In the genomic region with DNA sequence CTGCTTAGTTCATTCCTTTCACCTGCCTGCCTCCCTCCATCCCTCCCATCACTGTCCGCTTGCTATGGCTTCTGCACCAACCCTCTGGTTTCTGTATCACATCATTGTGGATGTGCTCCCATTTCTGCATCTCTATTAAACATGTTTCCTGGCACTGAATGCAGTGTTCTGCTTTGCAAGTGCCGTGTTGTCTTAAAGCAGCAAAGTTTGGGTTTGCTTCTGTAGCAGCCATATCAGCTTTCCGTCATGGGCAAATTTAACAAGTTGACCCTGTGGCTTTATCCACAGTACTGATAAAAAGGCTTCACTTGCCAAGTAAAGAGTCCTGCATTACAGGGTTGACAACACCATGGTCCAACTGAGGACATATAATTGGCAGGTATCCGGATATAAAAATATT, we compare ENCODE assay signal across 21 cellular contexts.
DNase-seq lines count a peak whose midpoint lies in the region; ATAC-seq and TF ChIP-seq lines count a peak whose summit lies in the region.
"Had no signal": no experiment of that assay in that cellular context is flagged by ENCODE, and none has a peak within 500 bp of the region (broad histone marks: within the 10 kb centered on the region; RNA-seq: fewer than 3 reads in every experiment).

No MANE protein-coding gene starts in this region.

- no peaks in the 10 kb centered on the region for H3K79me2 ChIP-seq in osteoblast (ENCODE audit: insufficient read depth, low read length)

- CTCF ChIA-PET in IMR-90 (lab: Yijun Ruan, JAX) = interaction anchor here (0.6 kb wide), 1 partner anchor 196 kb away, joined by 3 read pairs; no protein-coding TSS in a partner anchor

- no peak for TF ChIP-seq POLR2A in IMR-90 (IDR thresholded peaks at IDR 0.05; ENCODE audit: low read depth, low read length)

- ATAC-seq in Right ventricle myocardium superior (ENCODE audit: poor library complexity) (peak; percentile 63), IMR-90 (ENCODE audit: low read depth) (no peak), heart right ventricle (peak in 5 of 8 donors; percentile 12 to 77 (median 51)), HG02759 (IDR thresholded peaks at IDR 0.05; ENCODE audit: unreplicated experiment) (no peak)
- ATAC-seq: A549 had no signal

- WGBS in IMR-90 (ENCODE audit: extremely low coverage in 2 of 2, insufficient read length in 1 of 2), 2 experiments = 71% methylated on average over 3 of the region's 4 CpGs; no CpG with 5 or more reads in 1 of the 2 experiments
- 51 to 71% methylated on average over 4 of the region's 4 CpGs for WGBS in heart right ventricle, 2 donors

- TF ChIP-seq RAD21 in IMR-90 (IDR thresholded peaks at IDR 0.05; ENCODE audit: low read length) = no peak

- H3K56ac ChIP-seq in IMR-90 (ENCODE audit: extremely low read depth, insufficient read depth, low read length) = no peak overlapping the region

- no peak overlapping the region for H3K23ac ChIP-seq in IMR-90 (ENCODE audit: low read depth, low read length)

- peaks cover 3% of the 10 kb centered on the region; the same call in 1 of the 2 replicates for H3K9me1 ChIP-seq in IMR-90 (ENCODE audit: insufficient read depth, low read length)

- no peak overlapping the region for H3K14ac ChIP-seq in IMR-90 (replicated peaks; ENCODE audit: low read depth, low read length)

- DNase-seq in Right ventricle myocardium superior = no peak
- DNase-seq in right atrium auricular region (ENCODE audit: low spot score) = no peak
- no peak for DNase-seq in IMR-90
- DNase-seq in heart right ventricle = no peak
- DNase-seq in osteoblast (ENCODE audit: insufficient read length, low spot score, missing footprints) = peak; percentile 61
- no peak for DNase-seq in SHP77 (lab: John Stamatoyannopoulos, UW)
- DNase-seq: 8988T; ACHN; AML-193; BE2C; CD4-positive, alpha-beta T cell; CD8-positive, alpha-beta memory T cell; DMS53; DMS79 treated with DMSO at 0.1 percent for 48 hours; GF-D8; GOT3; HFFc6 had no signal

- POLR2A ChIA-PET in IMR-90 (lab: Charles Lee; ENCODE audit: unreplicated experiment) = no interaction called here

- no peak overlapping the region for H2BK20ac ChIP-seq in IMR-90 (ENCODE audit: low read depth, low read length)

- H2AK9ac ChIP-seq in IMR-90 (replicated peaks; ENCODE audit: low read depth, low read length, poor library complexity) = no peak overlapping the region

- intact Hi-C loops in Right ventricle myocardium superior (cut with DNase I) (no loop called here), IMR-90 (cut with micrococcal nuclease) (no loop called here), heart right ventricle (cut with DNase I) (loop anchor here in 1 of 10 donors (10.0 kb wide), 1 partner anchor 161 kb away; a partner anchor contains a TSS)

- H2BK120ac ChIP-seq in IMR-90 (ENCODE audit: low read depth, low read length) = no peak overlapping the region

- dilution Hi-C loops in IMR-90 (cut with HindIII; ENCODE audit: low sequenced_read_pairs, unreplicated experiment) = no loop called here

- H3K4me3 ChIP-seq in right atrium auricular region (no peak overlapping the region), IMR-90 (ENCODE audit: insufficient read depth, low read depth, low read length) (no peak overlapping the region), heart right ventricle (no peak overlapping the region), osteoblast (ENCODE audit: insufficient read depth, low read length) (no peak overlapping the region)
- H3K4me3 ChIP-seq: A549; BLaER1 treated with 17β-estradiol and CSF1 and Interleukin-3, amounts not matched to agents 10 nM and 100 nM; HAP-1 had no signal

- H2AFZ ChIP-seq in IMR-90 (replicated peaks; ENCODE audit: low read length, poor library complexity) (peak overlapping the region; percentile 26), osteoblast (ENCODE audit: low read length) (no peak overlapping the region)

- no peak overlapping the region for H3K4me2 ChIP-seq in IMR-90 (ENCODE audit: low read depth, low read length)
- no peak overlapping the region for H3K4me2 ChIP-seq in osteoblast (ENCODE audit: insufficient read depth, low read length)
- H3K4me2 ChIP-seq: A549; BLaER1 treated with 17β-estradiol and CSF1 and Interleukin-3, amounts not matched to agents 10 nM and 100 nM had no signal

- H4K5ac ChIP-seq in IMR-90 (ENCODE audit: low read depth, low read length) = no peak overlapping the region

- H4K20me1 ChIP-seq in IMR-90 (ENCODE audit: insufficient read depth, low read length) (no peaks in the 10 kb centered on the region), osteoblast (ENCODE audit: insufficient read depth, low read length) (no peaks in the 10 kb centered on the region)
- H4K20me1 ChIP-seq: BLaER1 treated with 17β-estradiol and CSF1 and Interleukin-3, amounts not matched to agents 10 nM and 100 nM had no signal

- no TSS peak for BruUV-seq in IMR-90 (replicated peaks; lab: Mats Ljungman, UMichigan)

- no peak overlapping the region for H4K91ac ChIP-seq in IMR-90 (ENCODE audit: insufficient read depth, low read depth, low read length)

- H2BK15ac ChIP-seq in IMR-90 (ENCODE audit: low read depth, low read length) = no peak overlapping the region

- H3K36me3 ChIP-seq in right atrium auricular region (no peaks in the 10 kb centered on the region), IMR-90 (ENCODE audit: control insufficient read depth, insufficient read depth, low read length) (no peaks in the 10 kb centered on the region), heart right ventricle (no peaks in the 10 kb centered on the region), osteoblast (ENCODE audit: insufficient read depth, low read length) (no peaks in the 10 kb centered on the region)
- H3K36me3 ChIP-seq: BE2C, HAP-1 had no signal

- H3K4ac ChIP-seq in IMR-90 (ENCODE audit: low read depth, low read length) = no peak overlapping the region

- no peak overlapping the region for H3K18ac ChIP-seq in IMR-90 (ENCODE audit: low read depth, low read length)

- H3K4me1 ChIP-seq in right atrium auricular region = peaks cover 0 to 16% of the 10 kb centered on the region in 2 donors
- no peaks in the 10 kb centered on the region for H3K4me1 ChIP-seq in IMR-90 (ENCODE audit: control insufficient read depth, insufficient read depth, low read length)
- peaks cover 0 to 24% (median 11%) of the 10 kb centered on the region in 9 donors for H3K4me1 ChIP-seq in heart right ventricle
- H3K4me1 ChIP-seq in osteoblast (ENCODE audit: insufficient read depth, low read length) = no peaks in the 10 kb centered on the region
- H3K4me1 ChIP-seq: A549, BE2C had no signal

- H2BK5ac ChIP-seq in IMR-90 (ENCODE audit: low read depth, low read length, poor library complexity, severe bottlenecking) = no peak overlapping the region

- H3K9ac ChIP-seq in IMR-90 (ENCODE audit: low read depth, low read length) = no peak overlapping the region
- H3K9ac ChIP-seq: BLaER1 treated with 17β-estradiol and CSF1 and Interleukin-3, amounts not matched to agents 10 nM and 100 nM had no signal

- TF ChIP-seq CTCF in right atrium auricular region (IDR thresholded peaks at IDR 0.05) (no peak), IMR-90 (conservative IDR thresholded peaks at IDR 0.05; ENCODE audit: low read depth, low read length) (no peak), heart right ventricle (IDR thresholded peaks at IDR 0.05) (no peak), osteoblast (IDR thresholded peaks at IDR 0.05; ENCODE audit: extremely low read depth, low read depth, low read length) (no peak)

- peak overlapping the region in 1 of 2 donors; percentile 42 for H3K27ac ChIP-seq in right atrium auricular region
- no peak overlapping the region for H3K27ac ChIP-seq in IMR-90 (ENCODE audit: insufficient read depth, low read length)
- peak overlapping the region in 3 of 10 donors; percentile 11 to 38 (median 37) for H3K27ac ChIP-seq in heart right ventricle
- H3K27ac ChIP-seq in osteoblast (ENCODE audit: low read depth, low read length) = no peak overlapping the region
- H3K27ac ChIP-seq: A549; BLaER1 treated with 17β-estradiol and CSF1 and Interleukin-3, amounts not matched to agents 10 nM and 100 nM had no signal

- H3K27me3 ChIP-seq in right atrium auricular region (no peaks in the 10 kb centered on the region), IMR-90 (ENCODE audit: control insufficient read depth, insufficient read depth, low read length) (no peaks in the 10 kb centered on the region), heart right ventricle (no peaks in the 10 kb centered on the region), osteoblast (ENCODE audit: insufficient read depth, low read length) (no peaks in the 10 kb centered on the region)
- H3K27me3 ChIP-seq: BE2C; BLaER1 treated with 17β-estradiol and CSF1 and Interleukin-3, amounts not matched to agents 10 nM and 100 nM had no signal

- H3K9me3 ChIP-seq in right atrium auricular region (no peaks in the 10 kb centered on the region), IMR-90 (ENCODE audit: control insufficient read depth, insufficient read depth, low read length) (no peaks in the 10 kb centered on the region), heart right ventricle (no peaks in the 10 kb centered on the region), osteoblast (ENCODE audit: low read depth, low read length) (no peaks in the 10 kb centered on the region)
- H3K9me3 ChIP-seq: A549, BE2C, HAP-1 had no signal

- no peaks in the 10 kb centered on the region; a peak in 1 of 4 replicates for H3K79me1 ChIP-seq in IMR-90 (ENCODE audit: low read depth in 1 of 2, low read length in 2 of 2)

- in situ Hi-C loops in IMR-90 (cut with MboI; ENCODE audit: low sequenced_read_pairs) = no loop called here

- no peak overlapping the region for H2AK5ac ChIP-seq in IMR-90 (ENCODE audit: low read depth, low read length)

- no peak overlapping the region for H4K8ac ChIP-seq in IMR-90 (ENCODE audit: low read depth in 2 of 2, low read length in 2 of 2)

TF ChIP-seq in IMR-90, 13 proteins besides CTCF, POLR2A, EP300 and RAD21 (continues in another document):
- no peak for TF ChIP-seq MAFK (IDR thresholded peaks at IDR 0.05; ENCODE audit: low read depth, low read length)
- TF ChIP-seq BHLHE40 (IDR thresholded peaks at IDR 0.05; ENCODE audit: low read depth, low read length) = no peak
- no peak for TF ChIP-seq MXI1 (IDR thresholded peaks at IDR 0.05; ENCODE audit: borderline replicate concordance, low read depth, low read length)
- no peak for TF ChIP-seq CEBPB (IDR thresholded peaks at IDR 0.05; ENCODE audit: low read depth, low read length)
- TF ChIP-seq, protein P1, sequence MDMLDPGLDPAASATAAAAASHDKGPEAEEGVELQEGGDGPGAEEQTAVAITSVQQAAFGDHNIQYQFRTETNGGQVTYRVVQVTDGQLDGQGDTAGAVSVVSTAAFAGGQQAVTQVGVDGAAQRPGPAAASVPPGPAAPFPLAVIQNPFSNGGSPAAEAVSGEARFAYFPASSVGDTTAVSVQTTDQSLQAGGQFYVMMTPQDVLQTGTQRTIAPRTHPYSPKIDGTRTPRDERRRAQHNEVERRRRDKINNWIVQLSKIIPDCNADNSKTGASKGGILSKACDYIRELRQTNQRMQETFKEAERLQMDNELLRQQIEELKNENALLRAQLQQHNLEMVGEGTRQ (IDR thresholded peaks at IDR 0.05; ENCODE audit: low read depth, low read length) = no peak

Comparison
In these comparisons a context has a peak if more than half of its experiments do, and no peak if none do; other contexts are left out.
1. ATAC-seq: peak in Right ventricle myocardium superior (single experiment) and heart right ventricle (5 of 8); none in IMR-90 (single experiment) and HG02759 (single experiment).